Comparison of ENCODE assay signal across 36 cellular contexts in genomic region chr4:152975615-152976465, GRCh38.
"Had no signal": no experiment of that assay in that cellular context is flagged by ENCODE, and none has a peak within 500 bp of the region (broad histone marks: within the 10 kb centered on the region; RNA-seq: fewer than 3 reads in every experiment).

No MANE protein-coding gene starts in this region.

- H3K9me3 Mint-ChIP-seq: activated B cell treated with CpG ODN at 0.5 μM for 24 hours; activated CD4-positive, alpha-beta T cell treated with anti-CD3 and anti-CD28 coated beads, Interleukin-2, amount 10 ng/mL, durations not matched to agents 24 days and 14 days; activated CD8-positive, alpha-beta T cell treated with anti-CD3 and anti-CD28 coated beads for 36 hours; activated naive CD4-positive, alpha-beta T cell treated with anti-CD3 and anti-CD28 coated beads for 36 hours; activated naive CD4-positive, alpha-beta T cell treated with anti-CD3 and anti-CD28 coated beads, Interleukin-2, amount 50 U/mL, for 72 hours; activated T-cell treated with anti-CD3 and anti-CD28 coated beads, Interleukin-2, amount 50 U/mL, for 4 hours; activated T-helper 1 cell treated with anti-CD3 and anti-CD28 coated beads, Interleukin-12 subunit alpha, Interleukin-12 subunit beta, Interleukin-2, Interleukin-4 antibody, amounts not matched to agents 30 ng/mL and 10 ng/mL and 1 ng/mL, durations not matched to agents 14 hours and 24 hours and 36 hours had no signal

- H3K27ac Mint-ChIP-seq: activated B cell treated with CpG ODN at 0.5 μM for 24 hours; activated CD4-positive, alpha-beta T cell treated with anti-CD3 and anti-CD28 coated beads, Interleukin-2, amount 10 ng/mL, durations not matched to agents 24 days and 14 days; activated CD8-positive, alpha-beta T cell treated with anti-CD3 and anti-CD28 coated beads for 36 hours; activated naive CD4-positive, alpha-beta T cell treated with anti-CD3 and anti-CD28 coated beads for 36 hours; activated naive CD4-positive, alpha-beta T cell treated with anti-CD3 and anti-CD28 coated beads, Interleukin-2, amount 50 U/mL, for 72 hours; activated T-helper 1 cell treated with anti-CD3 and anti-CD28 coated beads, Interleukin-12 subunit alpha, Interleukin-12 subunit beta, Interleukin-2, Interleukin-4 antibody, amounts not matched to agents 30 ng/mL and 10 ng/mL and 1 ng/mL, durations not matched to agents 14 hours and 24 hours and 36 hours had no signal

- DNase-seq: activated B cell treated with CpG ODN at 0.5 μM for 24 hours; activated CD4-positive, alpha-beta T cell treated with anti-CD3 and anti-CD28 coated beads, Interleukin-2, amount 10 ng/mL, durations not matched to agents 24 days and 14 days; activated CD4-positive, alpha-beta T cell treated with anti-CD3 and anti-CD28 coated beads, Interleukin-2, amount 50 U/mL, for 4 hours; activated CD4-positive, CD25-positive, alpha-beta regulatory T cell treated with anti-CD3 and anti-CD28 coated beads, Interleukin-2, amount 50 U/mL, for 72 hours; activated CD8-positive, alpha-beta T cell treated with anti-CD3 and anti-CD28 coated beads for 36 hours; activated gamma-delta T cell treated with Interleukin-2 at 50 U/mL for 16 hours; activated naive CD4-positive, alpha-beta T cell treated with anti-CD3 and anti-CD28 coated beads for 36 hours; activated T-cell treated with anti-CD3 and anti-CD28 coated beads for 4 hours; activated T-cell treated with anti-CD3 and anti-CD28 coated beads, Interleukin-2, amount 50 U/mL, for 4 hours; body of pancreas; Kasumi-1; KG1; MG63; NCI-H1048; NCI-H1105 treated with DMSO at 0.1 percent for 48 hours; NCI-H1436; NCI-H1694 treated with DMSO at 0.1 percent for 48 hours; NCI-H2029; NCI-H2171; NCI-H510A; NCI-H526; NCI-H748 treated with DMSO at 0.1 percent for 48 hours; NK-92 treated with Interleukin-12 subunit alpha and Interleukin-12 subunit beta, amount 100 ng/mL, for 24 hours; PC-3; Peyer's patch; RPMI8226; SIG-M5; T-helper 1 cell; T-helper 2 cell; T-helper 9 cell had no signal

- H3K4me1 ChIP-seq: adrenal gland, body of pancreas, breast epithelium, Peyer's patch had no signal

- H3K36me3 Mint-ChIP-seq: activated naive CD4-positive, alpha-beta T cell treated with anti-CD3 and anti-CD28 coated beads, Interleukin-2, amount 50 U/mL, for 72 hours had no signal

- H3K9me3 ChIP-seq: adrenal gland, body of pancreas, breast epithelium, MG63, Peyer's patch had no signal

- H3K27ac ChIP-seq: adrenal gland, body of pancreas, breast epithelium, Peyer's patch, VCaP had no signal

- H3K4me1 Mint-ChIP-seq: activated B cell treated with CpG ODN at 0.5 μM for 24 hours; activated CD4-positive, alpha-beta T cell treated with anti-CD3 and anti-CD28 coated beads, Interleukin-2, amount 10 ng/mL, durations not matched to agents 24 days and 14 days had no signal

- ATAC-seq: activated CD8-positive, alpha-beta T cell treated with anti-CD3 and anti-CD28 coated beads for 36 hours; activated naive CD4-positive, alpha-beta T cell treated with anti-CD3 and anti-CD28 coated beads, Interleukin-2, amount 50 U/mL, for 72 hours; activated T-cell treated with anti-CD3 and anti-CD28 coated beads, Interleukin-2, amount 50 U/mL, for 4 hours; body of pancreas; PC-3; SK-N-SH treated with all-trans-retinoic acid at 6 μM for 48 hours had no signal

- H3K27me3 ChIP-seq: adrenal gland, body of pancreas, breast epithelium, MG63, Peyer's patch had no signal

- H3K4me3 Mint-ChIP-seq: activated B cell treated with CpG ODN at 0.5 μM for 24 hours; activated CD4-positive, alpha-beta T cell treated with anti-CD3 and anti-CD28 coated beads, Interleukin-2, amount 10 ng/mL, durations not matched to agents 24 days and 14 days; activated CD8-positive, alpha-beta T cell treated with anti-CD3 and anti-CD28 coated beads for 36 hours; activated naive CD4-positive, alpha-beta T cell treated with anti-CD3 and anti-CD28 coated beads for 36 hours; activated T-cell treated with anti-CD3 and anti-CD28 coated beads, Interleukin-2, amount 50 U/mL, for 4 hours; activated T-helper 1 cell treated with anti-CD3 and anti-CD28 coated beads, Interleukin-12 subunit alpha, Interleukin-12 subunit beta, Interleukin-2, Interleukin-4 antibody, amounts not matched to agents 30 ng/mL and 10 ng/mL and 1 ng/mL, durations not matched to agents 14 hours and 24 hours and 36 hours had no signal

- H3K27me3 Mint-ChIP-seq: activated B cell treated with CpG ODN at 0.5 μM for 24 hours; activated CD8-positive, alpha-beta T cell treated with anti-CD3 and anti-CD28 coated beads for 36 hours had no signal

- H3K4me3 ChIP-seq: adrenal gland, body of pancreas, breast epithelium, MG63, Peyer's patch had no signal

- H3K36me3 ChIP-seq: adrenal gland, breast epithelium, MG63 had no signal
